ENCODE assay signal across 17 cellular contexts in the genomic region with DNA sequence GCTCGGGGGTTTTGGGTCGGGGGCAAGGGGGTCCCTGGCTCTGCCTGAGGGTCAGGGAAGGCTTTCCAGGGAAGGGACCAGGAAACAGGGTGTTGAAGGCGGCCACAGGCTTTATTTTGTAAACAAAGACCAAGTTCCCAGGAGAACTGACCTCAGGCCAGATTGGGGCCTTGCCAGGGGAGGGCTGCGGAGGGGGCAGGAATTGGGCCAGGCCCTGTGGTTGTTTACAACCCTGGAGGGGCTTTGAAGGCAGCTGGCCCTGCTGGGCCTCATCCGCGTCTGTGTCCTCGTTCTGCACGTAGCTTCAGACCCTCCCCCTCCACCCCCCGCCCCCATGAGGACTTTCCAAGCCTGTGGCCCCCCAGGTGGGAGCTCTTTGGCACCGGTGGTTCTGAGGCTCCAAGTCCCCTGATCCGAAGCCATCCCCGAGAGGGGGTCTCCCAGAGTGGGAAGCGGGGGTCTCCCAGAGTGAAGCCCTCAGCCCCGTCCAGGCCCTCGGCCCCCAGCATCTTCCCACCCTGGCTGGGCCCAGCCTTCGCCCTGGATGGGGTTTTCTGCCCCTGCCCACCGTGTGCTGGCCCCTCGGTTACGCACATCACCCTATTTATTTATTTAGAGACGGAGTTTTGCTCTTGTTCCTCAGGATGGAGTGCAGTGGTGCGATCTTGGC. TPM values are rescaled to one million over a fixed set of nuclear protein-coding genes. Genes with fewer than 3 reads are reported as not detected.
DNase-seq lines count a peak whose midpoint lies in the region; ATAC-seq and TF ChIP-seq lines count a peak whose summit lies in the region.
"Had no signal": no experiment of that assay in that cellular context is flagged by ENCODE, and none has a peak within 500 bp of the region (broad histone marks: within the 10 kb centered on the region; RNA-seq: fewer than 3 reads in every experiment).

No MANE protein-coding gene starts in this region.

- ATAC-seq in HG03565 (IDR thresholded peaks at IDR 0.05; ENCODE audit: unreplicated experiment): no peak
- ATAC-seq: HCT116, natural killer cell had no signal

- no peaks in the 10 kb centered on the region for H3K9me3 Mint-ChIP-seq in chondrocyte (ENCODE audit: low read depth)
- H3K9me3 Mint-ChIP-seq: activated CD4-positive, alpha-beta memory T cell treated with anti-CD3 and anti-CD28 coated beads, Interleukin-2, amount 10 ng/mL, durations not matched to agents 7 days and 5 days; natural killer cell had no signal

- DNase-seq in ELF-1 (ENCODE audit: low read depth, low spot score): peak; percentile 92
- DNase-seq in chondrocyte (ENCODE audit: low spot score): peak; percentile 66
- peak; percentile 76 to 89 (median 80) for DNase-seq in ovary
- DNase-seq in GM19240 (ENCODE audit: insufficient read length, low spot score): no peak
- no peak for DNase-seq in activated CD8-positive, alpha-beta memory T cell treated with anti-CD3 and anti-CD28 coated beads for 24 hours
- DNase-seq in SK-N-DZ (ENCODE audit: low spot score): no peak
- DNase-seq: activated CD4-positive, alpha-beta memory T cell treated with anti-CD3 and anti-CD28 coated beads, Interleukin-2, amount 10 ng/mL, durations not matched to agents 7 days and 5 days; natural killer cell; NCI-H2081 treated with DMSO at 0.1 percent for 48 hours; NCI-H524 treated with DMSO at 0.1 percent for 48 hours; stimulated activated CD4-positive, alpha-beta T cell treated with anti-CD3 and anti-CD28 coated beads, Interleukin-4, amount 100 ng/mL, for 4 hours had no signal

- H3K4me1 ChIP-seq in ovary (ENCODE audit: insufficient read depth): peaks cover 6% of the 10 kb centered on the region

- H3K27ac Mint-ChIP-seq in chondrocyte (ENCODE audit: unreplicated experiment): no peak overlapping the region
- H3K27ac Mint-ChIP-seq: activated CD4-positive, alpha-beta memory T cell treated with anti-CD3 and anti-CD28 coated beads, Interleukin-2, amount 10 ng/mL, durations not matched to agents 7 days and 5 days; natural killer cell had no signal

- no peak for TF ChIP-seq EP300 in ovary (IDR thresholded peaks at IDR 0.05)

- H3K4me1 Mint-ChIP-seq in chondrocyte (ENCODE audit: low read depth): peaks cover 6% of the 10 kb centered on the region

- no peaks in the 10 kb centered on the region for H3K27me3 ChIP-seq in layer of hippocampus (ENCODE audit: control insufficient read depth, insufficient read depth, low read length)
- no peaks in the 10 kb centered on the region for H3K27me3 ChIP-seq in ovary
- H3K27me3 ChIP-seq: vagina had no signal

- no peaks in the 10 kb centered on the region for H3K36me3 ChIP-seq in ovary
- H3K36me3 ChIP-seq: vagina had no signal

- no peaks in the 10 kb centered on the region for H3K9me3 ChIP-seq in ovary
- H3K9me3 ChIP-seq: vagina had no signal

- no peak for TF ChIP-seq CTCF in chondrocyte (IDR thresholded peaks at IDR 0.05)
- no peak for TF ChIP-seq CTCF in ovary (IDR thresholded peaks at IDR 0.05)

- no peak for TF ChIP-seq POLR2A in ovary (IDR thresholded peaks at IDR 0.05)

- H3K27ac ChIP-seq in layer of hippocampus (ENCODE audit: low read depth, low read length): peak overlapping the region; percentile 57
- H3K27ac ChIP-seq in ovary: no peak overlapping the region
- H3K27ac ChIP-seq: epithelial cell of prostate, vagina had no signal

- intact Hi-C loops in ovary (cut with DNase I): no loop called here

- no peak overlapping the region for H3K4me3 Mint-ChIP-seq in chondrocyte (ENCODE audit: unreplicated experiment)
- H3K4me3 Mint-ChIP-seq: activated CD4-positive, alpha-beta memory T cell treated with anti-CD3 and anti-CD28 coated beads, Interleukin-2, amount 10 ng/mL, durations not matched to agents 7 days and 5 days; natural killer cell had no signal

- WGBS in ovary, 3 donors: 34 to 41% (median 37%) methylated on average over 19 to 21 of the region's 21 CpGs

- no peaks in the 10 kb centered on the region for H3K27me3 Mint-ChIP-seq in chondrocyte (ENCODE audit: low read depth)
- H3K27me3 Mint-ChIP-seq: activated CD4-positive, alpha-beta memory T cell treated with anti-CD3 and anti-CD28 coated beads, Interleukin-2, amount 10 ng/mL, durations not matched to agents 7 days and 5 days had no signal

- H3K36me3 Mint-ChIP-seq in chondrocyte (ENCODE audit: low read depth): no peaks in the 10 kb centered on the region
- H3K36me3 Mint-ChIP-seq: natural killer cell had no signal

- no peak overlapping the region for H3K4me3 ChIP-seq in ovary
- H3K4me3 ChIP-seq: vagina had no signal

RNA-seq across cellular contexts. Expression of a gene that starts 13.5 kb away (rescaled TPM):
- 440 to 503 TPM (median 452 TPM) in 3 replicates for total RNA-seq in chondrocyte
- 100 to 1,000 TPM; 225 to 484 (median 324) TPM for total RNA-seq in ovary
- polyA plus RNA-seq in ovary: 100 to 1,000 TPM; 111 to 290 TPM
- polyA plus RNA-seq in SK-N-DZ (2014; cell fraction: cytosol; rRNA removed): 842 and 849 TPM in 2 replicates
- polyA plus RNA-seq in SK-N-DZ (2014; cell fraction: nucleus; rRNA removed): 345 and 387 TPM in 2 replicates

RNA-seq across cellular contexts. Expression of a gene that starts 15.1 kb away (rescaled TPM):
- total RNA-seq in chondrocyte (not detected in 3 replicates), ovary (1 to 10 TPM in 1 of 7 donors, under 1 TPM in 5, not detected in 1; 0.31 to 1.7 (median 0.56) TPM)
- under 1 TPM in 1 of 2 donors, not detected in 1; 0.48 TPM for polyA plus RNA-seq in ovary
- not detected in 2 replicates for polyA plus RNA-seq in SK-N-DZ (2014; cell fraction: cytosol; rRNA removed)
- 0.89 TPM in 1 of 2 replicates, not detected in the other for polyA plus RNA-seq in SK-N-DZ (2014; cell fraction: nucleus; rRNA removed)
- total RNA-seq: cerebellum, vagina had no signal

RNA-seq across cellular contexts. Expression of a gene that starts 27.3 kb away (rescaled TPM):
- 41.4 to 71.1 TPM (median 66.9 TPM) in 3 replicates for total RNA-seq in chondrocyte
- 10 to 100 TPM; 45.6 to 78.9 (median 56.1) TPM for total RNA-seq in ovary
- 10 to 100 TPM; 13.2 to 59.7 TPM for polyA plus RNA-seq in ovary
- 139 and 213 TPM in 2 replicates for polyA plus RNA-seq in SK-N-DZ (2014; cell fraction: cytosol; rRNA removed)
- 181 and 217 TPM in 2 replicates for polyA plus RNA-seq in SK-N-DZ (2014; cell fraction: nucleus; rRNA removed)

RNA-seq across cellular contexts. Expression of a gene that starts 30.8 kb away (rescaled TPM):
- total RNA-seq in chondrocyte: 6.2 to 6.8 TPM (median 6.7 TPM) in 3 replicates
- under 1 TPM in 3 of 7 donors, not detected in 4; 0.07 to 0.23 (median 0.10) TPM for total RNA-seq in ovary
- polyA plus RNA-seq in ovary: under 1 TPM in 1 of 2 donors, not detected in 1; 0.13 TPM
- polyA plus RNA-seq in SK-N-DZ (2014; cell fraction: cytosol; rRNA removed): 2.9 and 3.2 TPM in 2 replicates
- polyA plus RNA-seq in SK-N-DZ (2014; cell fraction: nucleus; rRNA removed): 3.0 and 5.0 TPM in 2 replicates

RNA-seq across cellular contexts. Expression of a gene that starts 51.6 kb away (rescaled TPM):
- total RNA-seq in chondrocyte (18.3 to 22.6 TPM (median 21.3 TPM) in 3 replicates), ovary (10 to 100 TPM; 18.6 to 93.3 (median 27.4) TPM)
- 10 to 100 TPM in 1 of 2 donors, under 1 TPM in 1; 0.12 to 24.7 TPM for polyA plus RNA-seq in ovary
- 33.8 and 44.2 TPM in 2 replicates for polyA plus RNA-seq in SK-N-DZ (2014; cell fraction: cytosol; rRNA removed)
- polyA plus RNA-seq in SK-N-DZ (2014; cell fraction: nucleus; rRNA removed): 31.9 and 56.0 TPM in 2 replicates

Comparison
In these comparisons a context has a peak if more than half of its experiments do, and no peak if none do; other contexts are left out.
1. DNase-seq: peak in ELF-1 (single experiment), chondrocyte (single experiment) and ovary (5 of 5); none in GM19240 (single experiment), activated CD8-positive, alpha-beta memory T cell treated with anti-CD3 and anti-CD28 coated beads for 24 hours (single experiment) and SK-N-DZ (single experiment).